ENCODE assay signal across 8 cellular contexts in genomic region chr1:204516180-204516879, GRCh38. TPM values are rescaled to one million over a fixed set of nuclear protein-coding genes. Genes with fewer than 3 reads are reported as not detected.
A peak's percentile ranks its signal among the peaks of the same experiment; 100 is the strongest.
DNase-seq lines count a peak whose midpoint lies in the region; ATAC-seq and TF ChIP-seq lines count a peak whose summit lies in the region.

Gene MDM4, plus strand, starts transcription at chr1:204516406. Its CDS starts 9,113 bp downstream, at chr1:204525519.

- peak within 1 kb of the TSS; percentile 98 for H3K27ac ChIP-seq in HUES6 (ENCODE audit: low read depth, low read length)
- peak within 1 kb of the TSS; percentile 90 for H3K27ac ChIP-seq in endodermal cell (ENCODE audit: low read depth, low read length)
- H3K27ac ChIP-seq in mesendoderm (ENCODE audit: low read depth, low read length) = peak within 1 kb of the TSS; percentile 97

- no peaks in the 10 kb centered on the region for H3K27me3 Mint-ChIP-seq in endodermal cell (ENCODE audit: insufficient read depth)

- H3K56ac ChIP-seq in mesendoderm (ENCODE audit: low read length) = peak within 1 kb of the TSS; percentile 100

- H2BK5ac ChIP-seq in mesendoderm (ENCODE audit: low read length) = peak within 1 kb of the TSS; percentile 96

- no peak within 1 kb of the TSS for H3K27ac Mint-ChIP-seq in endodermal cell

- H3K9me3 Mint-ChIP-seq in endodermal cell = no peaks in the 10 kb centered on the region

- H3K9me3 ChIP-seq in HUES6 (ENCODE audit: control insufficient read depth, insufficient read depth, low read depth, low read length) (peaks cover under 1% of the 10 kb centered on the region; the same call in 1 of the 2 replicates), NT2/D1 (ENCODE audit: insufficient read depth, low read length) (no peaks in the 10 kb centered on the region; the same call in 1 of the 2 replicates), endodermal cell (ENCODE audit: control insufficient read depth, low read length) (no peaks in the 10 kb centered on the region)

- no peak within 1 kb of the TSS for H4K8ac ChIP-seq in mesendoderm (ENCODE audit: low read depth, low read length)

- peak within 1 kb of the TSS; percentile 11 for H3K23ac ChIP-seq in mesendoderm (ENCODE audit: low read length)

- H3K4me1 Mint-ChIP-seq in endodermal cell = peaks cover 6% of the 10 kb centered on the region

- no peak within 1 kb of the TSS for H2BK15ac ChIP-seq in mesendoderm (replicated peaks; ENCODE audit: low read depth)

- H2BK120ac ChIP-seq in mesendoderm (ENCODE audit: low read depth, low read length) = no peak within 1 kb of the TSS

- peaks cover 38% of the 10 kb centered on the region for H3K79me2 ChIP-seq in mesendoderm (ENCODE audit: control insufficient read depth, insufficient read depth, low read length)

- peak within 1 kb of the TSS; percentile 69 for H3K18ac ChIP-seq in mesendoderm (ENCODE audit: low read length)

- peaks cover 8% of the 10 kb centered on the region for H3K79me1 ChIP-seq in mesendoderm (ENCODE audit: low read length)

- WGBS in endodermal cell (ENCODE audit: insufficient coverage in 1 of 2, insufficient read length in 1 of 2), 2 experiments = 0 to 1% methylated on average over 22 to 43 of the region's 43 CpGs
- no CpG with 5 or more reads among the region's 43 CpGs for WGBS in mesendoderm (ENCODE audit: extremely low coverage, insufficient coverage, low lambda C conversion rate)

- H3K4me1 ChIP-seq in HUES6 (ENCODE audit: control insufficient read depth, insufficient read depth, low read length) (peaks cover 3% of the 10 kb centered on the region; the same call in 1 of the 2 replicates), NT2/D1 (ENCODE audit: insufficient read depth, insufficient read length) (peaks cover 3% of the 10 kb centered on the region), endodermal cell (ENCODE audit: control insufficient read depth, insufficient read depth, low read length) (no peaks in the 10 kb centered on the region), mesendoderm (ENCODE audit: control insufficient read depth, low read depth, low read length) (no peaks in the 10 kb centered on the region)

- H3K36me3 Mint-ChIP-seq in endodermal cell (ENCODE audit: low read depth) = peaks cover 28% of the 10 kb centered on the region

- no peaks in the 10 kb centered on the region for H3K27me3 ChIP-seq in HUES6 (ENCODE audit: control insufficient read depth, insufficient read depth, low read length)
- H3K27me3 ChIP-seq in NT2/D1 (ENCODE audit: insufficient read depth, insufficient read length) = no peaks in the 10 kb centered on the region
- no peaks in the 10 kb centered on the region for H3K27me3 ChIP-seq in endodermal cell (ENCODE audit: control insufficient read depth, insufficient read depth, low read length, poor library complexity, severe bottlenecking)
- H3K27me3 ChIP-seq in mesendoderm (ENCODE audit: insufficient read depth, low read length, poor library complexity) = no peaks in the 10 kb centered on the region

- H3K4me3 Mint-ChIP-seq in endodermal cell = no peak within 1 kb of the TSS

- H2AK5ac ChIP-seq in mesendoderm (ENCODE audit: low read length) = no peak within 1 kb of the TSS

- peak within 1 kb of the TSS; percentile 97 for H3K4me2 ChIP-seq in mesendoderm (ENCODE audit: low read length)

- TF ChIP-seq CTCF in endodermal cell (conservative IDR thresholded peaks at IDR 0.05) = no peak

- H3K36me3 ChIP-seq in HUES6 (ENCODE audit: control insufficient read depth, insufficient read depth, low read length) = peaks cover 19% of the 10 kb centered on the region
- H3K36me3 ChIP-seq in NT2/D1 (ENCODE audit: insufficient read depth, insufficient read length, low read length) = peaks cover 28% of the 10 kb centered on the region
- peaks cover 19% of the 10 kb centered on the region for H3K36me3 ChIP-seq in endodermal cell (ENCODE audit: control insufficient read depth, insufficient read depth, low read length)
- H3K36me3 ChIP-seq in mesendoderm (ENCODE audit: control insufficient read depth, insufficient read depth, low read length) = no peaks in the 10 kb centered on the region

- ATAC-seq in GM21447 (IDR thresholded peaks at IDR 0.05; ENCODE audit: unreplicated experiment) = peak; percentile 72

- peak within 1 kb of the TSS; percentile 100 for H4K5ac ChIP-seq in mesendoderm (ENCODE audit: low read length)

- H3K4me3 ChIP-seq in HUES6 (ENCODE audit: low read depth, low read length) = peak within 1 kb of the TSS; percentile 88
- H3K4me3 ChIP-seq in NT2/D1 (ENCODE audit: insufficient read length, low read depth) = peak within 1 kb of the TSS; percentile 85
- peak within 1 kb of the TSS; percentile 94 for H3K4me3 ChIP-seq in endodermal cell (ENCODE audit: low read length)
- H3K4me3 ChIP-seq in mesendoderm (ENCODE audit: low read length) = peak within 1 kb of the TSS; percentile 73

- H3K9ac ChIP-seq in HUES6 (ENCODE audit: low read length) = peak within 1 kb of the TSS; percentile 95
- H3K9ac ChIP-seq in NT2/D1 (ENCODE audit: insufficient read length, low read depth) = peak within 1 kb of the TSS; percentile 90
- H3K9ac ChIP-seq in endodermal cell (ENCODE audit: extremely low read depth, low read length, poor library complexity, severe bottlenecking) = peak within 1 kb of the TSS; percentile 92
- H3K9ac ChIP-seq in mesendoderm (ENCODE audit: low read length) = peak within 1 kb of the TSS; percentile 98

- peak; percentile 98 for DNase-seq in Caki2 (ENCODE audit: low read depth)
- DNase-seq in NT2/D1 (ENCODE audit: low read depth, low spot score) = peak; percentile 99
- DNase-seq in activated CD8-positive, alpha-beta memory T cell treated with anti-CD3 and anti-CD28 coated beads for 48 hours (ENCODE audit: low read depth in 2 of 3, low spot score in 2 of 3) = peak; percentile 86 to 90 (median 89)
- DNase-seq in endodermal cell = peak; percentile 98
- peak; percentile 99 for DNase-seq in mesendoderm
- DNase-seq in stimulated activated CD8-positive, alpha-beta memory T cell treated with anti-CD3 and anti-CD28 coated beads, Interleukin-12 subunit alpha, Interleukin-12 subunit beta, amount 100 ng/mL, for 4 hours (ENCODE audit: low read depth) = peak; percentile 90

- in situ Hi-C loops in Caki2 (cut with HindIII; ENCODE audit: low pct_unique_long_range_greater_than_20kb, low sequenced_read_pairs) = no loop called here

- peak within 1 kb of the TSS; percentile 86 for H3K4ac ChIP-seq in mesendoderm (ENCODE audit: low read depth, low read length)

RNA-seq across cellular contexts. Expression of gene MDM4, which starts in this region (rescaled TPM):
- total RNA-seq in Caki2 (2014; rRNA removed; shearing (Covaris generic); ENCODE audit: low replicate concordance) = 1.9 and 8.6 TPM in 2 replicates
- 100 to 1,000 TPM in 1 of 2 donors, 10 to 100 TPM in 1; 65.5 to 161 TPM for total RNA-seq in endodermal cell
- polyA plus RNA-seq in endodermal cell (2013, experiment 1 of 2) = 21.0 TPM
- polyA plus RNA-seq in endodermal cell (2013, experiment 2 of 2) = 23.6 TPM
- 10.9 TPM for polyA plus RNA-seq in mesendoderm (2013, experiment 1 of 2)
- polyA plus RNA-seq in mesendoderm (2013, experiment 2 of 2) = 10.7 TPM

Comparison
In these comparisons a context has a peak if more than half of its experiments do, and no peak if none do; other contexts are left out.
1. Peak in every context shown above with its lines: DNase-seq, ATAC-seq, H3K4me3 ChIP-seq and H3K27ac ChIP-seq.